ENCODE assay signal across 8 cellular contexts in genomic region chr1:166479052-166479631, GRCh38.
DNase-seq lines count a peak whose midpoint lies in the region; ATAC-seq and TF ChIP-seq lines count a peak whose summit lies in the region.

No MANE protein-coding gene starts in this region.

- no peaks in the 10 kb centered on the region for H3K9me3 ChIP-seq in H9 (ENCODE audit: control insufficient read depth, low read depth, low read length)
- H3K9me3 ChIP-seq in thyroid gland: no peaks in the 10 kb centered on the region
- H3K9me3 ChIP-seq in aorta (ENCODE audit: control insufficient read depth, low read length): no peaks in the 10 kb centered on the region

- no peak overlapping the region for H4K91ac ChIP-seq in H9 (ENCODE audit: insufficient read length, low read depth, low read length)

- H2BK120ac ChIP-seq in H9 (ENCODE audit: low read depth, low read length, poor library complexity, severe bottlenecking): no peak overlapping the region

- no peak overlapping the region for H3K4ac ChIP-seq in H9 (ENCODE audit: low read depth, low read length)

- H3K36me3 ChIP-seq in thyroid gland: no peaks in the 10 kb centered on the region
- H3K36me3 ChIP-seq in aorta (ENCODE audit: control insufficient read depth in 1 of 2, insufficient read depth in 2 of 2, low read length in 1 of 2): no peaks in the 10 kb centered on the region

- H3K27ac ChIP-seq in H9 (ENCODE audit: insufficient read length, low read depth, low read length): no peak overlapping the region
- no peak overlapping the region for H3K27ac ChIP-seq in thyroid gland
- no peak overlapping the region for H3K27ac ChIP-seq in aorta (ENCODE audit: low read depth in 1 of 2, low read length in 2 of 2)

- no peak overlapping the region for H2BK5ac ChIP-seq in H9 (ENCODE audit: insufficient read length, low read length)

- no peaks in the 10 kb centered on the region for H4K20me1 ChIP-seq in H9 (ENCODE audit: control insufficient read depth, insufficient read depth, insufficient read length)

- H3K27me3 ChIP-seq in H9 (ENCODE audit: insufficient read depth, low read length) (no peaks in the 10 kb centered on the region), thyroid gland (no peaks in the 10 kb centered on the region), aorta (ENCODE audit: control insufficient read depth in 1 of 2, insufficient read depth in 2 of 2, low read length in 1 of 2) (no peaks in the 10 kb centered on the region)

- no peaks in the 10 kb centered on the region for H3K79me1 ChIP-seq in H9 (ENCODE audit: insufficient read depth, low read depth, low read length, poor library complexity, severe bottlenecking)

- H2BK12ac ChIP-seq in H9 (ENCODE audit: insufficient read length, low read depth, low read length): no peak overlapping the region

- H2BK20ac ChIP-seq in H9 (ENCODE audit: low read depth, low read length, poor library complexity, severe bottlenecking): no peak overlapping the region

- no peak overlapping the region for H3K18ac ChIP-seq in H9 (ENCODE audit: insufficient read length, low read depth, low read length)

- intact Hi-C loops in activated CD4-positive, alpha-beta T cell treated with anti-CD3 and anti-CD28 coated beads, Interleukin-2, amount 10 ng/mL, durations not matched to agents 24 days and 14 days (cut with micrococcal nuclease): loop anchor here (1.0 to 10.0 kb wide), 4 partner anchors 344 to 882 kb away; no protein-coding TSS in a partner anchor
- intact Hi-C loops in thyroid gland (cut with DNase I): loop anchor here (5.0 kb wide), 1 partner anchor 557 kb away; no protein-coding TSS in a partner anchor
- intact Hi-C loops in aorta (cut with DNase I): loop anchor here in 1 of 2 donors (5.0 kb wide), 1 partner anchor 552 kb away; no protein-coding TSS in a partner anchor

- no peaks in the 10 kb centered on the region for H3K79me2 ChIP-seq in H9 (ENCODE audit: insufficient read depth, low read length)

- H3K27me3 Mint-ChIP-seq in H9 (ENCODE audit: low read depth) (no peaks in the 10 kb centered on the region), endothelial cell (ENCODE audit: unreplicated experiment) (no peaks in the 10 kb centered on the region)
- H3K27me3 Mint-ChIP-seq in activated CD4-positive, alpha-beta T cell treated with anti-CD3 and anti-CD28 coated beads, Interleukin-2, amount 10 ng/mL, durations not matched to agents 24 days and 14 days: peaks cover 2% of the 10 kb centered on the region
- H3K27me3 Mint-ChIP-seq in natural killer cell treated with Interleukin-12 subunit alpha and Interleukin-12 subunit beta and Interleukin-15 and Interleukin-18, amount 100 ng/mL, for 72 hours: peaks cover 0 to 3% of the 10 kb centered on the region in 2 donors

- TF ChIP-seq POLR2A in thyroid gland (IDR thresholded peaks at IDR 0.05): no peak

- H4K5ac ChIP-seq in H9 (ENCODE audit: insufficient read length, low read depth, low read length): no peak overlapping the region

- TF ChIP-seq CTCF in H9 (conservative IDR thresholded peaks at IDR 0.05) (peak; percentile 84), endothelial cell (IDR thresholded peaks at IDR 0.05; ENCODE audit: unreplicated experiment) (peak; percentile 98), thyroid gland (IDR thresholded peaks at IDR 0.05) (peak; percentile 41 to 76 (median 56))

- no peak overlapping the region for H3K4me2 ChIP-seq in H9 (ENCODE audit: insufficient read depth, insufficient read length, low read length)

- H3K27ac Mint-ChIP-seq in H9 (no peak overlapping the region), endothelial cell (ENCODE audit: unreplicated experiment) (no peak overlapping the region)
- no peak overlapping the region for H3K27ac Mint-ChIP-seq in activated CD4-positive, alpha-beta T cell treated with anti-CD3 and anti-CD28 coated beads, Interleukin-2, amount 10 ng/mL, durations not matched to agents 24 days and 14 days
- no peak overlapping the region for H3K27ac Mint-ChIP-seq in natural killer cell treated with Interleukin-12 subunit alpha and Interleukin-12 subunit beta and Interleukin-15 and Interleukin-18, amount 100 ng/mL, for 72 hours

- H4K8ac ChIP-seq in H9 (replicated peaks; ENCODE audit: insufficient read length, low read depth, low read length): no peak overlapping the region

- H3K14ac ChIP-seq in H9 (ENCODE audit: insufficient read depth, low read length): no peak overlapping the region

- DNase-seq in GM03348 (ENCODE audit: low spot score) (peak; percentile 36), H9 (peak; percentile 49), NCI-H2171 (lab: John Stamatoyannopoulos, UW) (peak; percentile 12), endothelial cell (ENCODE audit: low spot score) (peak; percentile 57), thyroid gland (peak; percentile 43 to 57), aorta (no peak)
- DNase-seq in activated CD4-positive, alpha-beta T cell treated with anti-CD3 and anti-CD28 coated beads, Interleukin-2, amount 10 ng/mL, durations not matched to agents 24 days and 14 days: peak; percentile 83
- DNase-seq in natural killer cell treated with Interleukin-12 subunit alpha and Interleukin-12 subunit beta and Interleukin-15 and Interleukin-18, amount 100 ng/mL, for 72 hours (ENCODE audit: low spot score): peak; percentile 70

- H3K9me3 Mint-ChIP-seq in H9: no peaks in the 10 kb centered on the region
- no peaks in the 10 kb centered on the region for H3K9me3 Mint-ChIP-seq in activated CD4-positive, alpha-beta T cell treated with anti-CD3 and anti-CD28 coated beads, Interleukin-2, amount 10 ng/mL, durations not matched to agents 24 days and 14 days
- no peaks in the 10 kb centered on the region for H3K9me3 Mint-ChIP-seq in endothelial cell (ENCODE audit: unreplicated experiment)
- no peaks in the 10 kb centered on the region for H3K9me3 Mint-ChIP-seq in natural killer cell treated with Interleukin-12 subunit alpha and Interleukin-12 subunit beta and Interleukin-15 and Interleukin-18, amount 100 ng/mL, for 72 hours

- H3K23ac ChIP-seq in H9 (ENCODE audit: insufficient read length, low read depth, low read length): no peak overlapping the region

- no peaks in the 10 kb centered on the region for H3K4me1 ChIP-seq in H9 (ENCODE audit: insufficient read depth, low read length)
- no peaks in the 10 kb centered on the region for H3K4me1 ChIP-seq in thyroid gland
- H3K4me1 ChIP-seq in aorta (ENCODE audit: control insufficient read depth in 1 of 2, insufficient read depth in 2 of 2, low read length in 2 of 2): no peaks in the 10 kb centered on the region

- no peak overlapping the region for H2AK5ac ChIP-seq in H9 (ENCODE audit: insufficient read length, low read length)

- no CpG with 5 or more reads among the region's 2 CpGs for WGBS in H9 (ENCODE audit: extremely low coverage, insufficient read length, low lambda C conversion rate)
- 47 to 48% methylated on average over 2 of the region's 2 CpGs for WGBS in thyroid gland, 2 donors
- WGBS in aorta, 2 donors: 40 to 44% methylated on average over 2 of the region's 2 CpGs

- H3K4me3 ChIP-seq in thyroid gland (replicated peaks in 1 of 3): no peak overlapping the region
- H3K4me3 ChIP-seq in aorta (ENCODE audit: low read length in 2 of 2): no peak overlapping the region

- H3K4me3 Mint-ChIP-seq in H9 (no peak overlapping the region), endothelial cell (ENCODE audit: unreplicated experiment) (no peak overlapping the region)
- no peak overlapping the region for H3K4me3 Mint-ChIP-seq in activated CD4-positive, alpha-beta T cell treated with anti-CD3 and anti-CD28 coated beads, Interleukin-2, amount 10 ng/mL, durations not matched to agents 24 days and 14 days
- no peak overlapping the region for H3K4me3 Mint-ChIP-seq in natural killer cell treated with Interleukin-12 subunit alpha and Interleukin-12 subunit beta and Interleukin-15 and Interleukin-18, amount 100 ng/mL, for 72 hours

- H3T11ph ChIP-seq in H9 (ENCODE audit: low read length): no peak overlapping the region

- H3K4me1 Mint-ChIP-seq in H9 (peaks cover 4% of the 10 kb centered on the region in 2 experiments), endothelial cell (ENCODE audit: unreplicated experiment) (no peaks in the 10 kb centered on the region)
- H3K4me1 Mint-ChIP-seq in activated CD4-positive, alpha-beta T cell treated with anti-CD3 and anti-CD28 coated beads, Interleukin-2, amount 10 ng/mL, durations not matched to agents 24 days and 14 days: no peaks in the 10 kb centered on the region
- H3K4me1 Mint-ChIP-seq in natural killer cell treated with Interleukin-12 subunit alpha and Interleukin-12 subunit beta and Interleukin-15 and Interleukin-18, amount 100 ng/mL, for 72 hours (ENCODE audit: low read depth in 2 of 2): no peaks in the 10 kb centered on the region

- H3K9ac ChIP-seq in H9 (ENCODE audit: extremely low read depth, insufficient read length, low read length): no peak overlapping the region

- H2AFZ ChIP-seq in H9 (ENCODE audit: low read length): no peak overlapping the region

- H3K36me3 Mint-ChIP-seq in H9 (ENCODE audit: insufficient read depth in 1 of 3, low read depth in 3 of 3) (no peaks in the 10 kb centered on the region), endothelial cell (ENCODE audit: low read depth, unreplicated experiment) (no peaks in the 10 kb centered on the region)
- H3K36me3 Mint-ChIP-seq in activated CD4-positive, alpha-beta T cell treated with anti-CD3 and anti-CD28 coated beads, Interleukin-2, amount 10 ng/mL, durations not matched to agents 24 days and 14 days (ENCODE audit: low read depth): no peaks in the 10 kb centered on the region
- H3K36me3 Mint-ChIP-seq in natural killer cell treated with Interleukin-12 subunit alpha and Interleukin-12 subunit beta and Interleukin-15 and Interleukin-18, amount 100 ng/mL, for 72 hours: no peaks in the 10 kb centered on the region

- ATAC-seq in natural killer cell treated with Interleukin-12 subunit alpha and Interleukin-12 subunit beta and Interleukin-15 and Interleukin-18, amount 100 ng/mL, for 72 hours: peak in 1 of 2 donors; percentile 56
- no peak for ATAC-seq in aorta (ENCODE audit: low FRiP score)

- H3K56ac ChIP-seq in H9 (ENCODE audit: insufficient read length, low read depth, low read length): no peak overlapping the region

- no peaks in the 10 kb centered on the region for H3K23me2 ChIP-seq in H9 (ENCODE audit: insufficient read length, low read depth, low read length, poor library complexity, severe bottlenecking)

- no peak overlapping the region for H2BK15ac ChIP-seq in H9 (ENCODE audit: low read depth, low read length)

Comparison
In these comparisons a context has a peak if more than half of its experiments do, and no peak if none do; other contexts are left out.
1. DNase-seq: peak in GM03348 (single experiment), H9 (single experiment), NCI-H2171 (single experiment), activated CD4-positive, alpha-beta T cell treated with anti-CD3 and anti-CD28 coated beads, Interleukin-2, amount 10 ng/mL, durations not matched to agents 24 days and 14 days (single experiment), endothelial cell (single experiment), natural killer cell treated with Interleukin-12 subunit alpha and Interleukin-12 subunit beta and Interleukin-15 and Interleukin-18, amount 100 ng/mL, for 72 hours (single experiment) and thyroid gland (2 of 2); none in aorta (0 of 2).
2. Peak in every context shown above with its lines, with median percentiles within 50 percentile points of each other: CTCF ChIP-seq.